ENCODE assay signal across 9 cellular contexts in genomic region chr10:122126763-122127659, GRCh38.
DNase-seq lines count a peak whose midpoint lies in the region; ATAC-seq, FAIRE-seq and TF ChIP-seq lines count a peak whose summit lies in the region.
"Had no signal": no experiment of that assay in that cellular context is flagged by ENCODE, and none has a peak within 500 bp of the region (broad histone marks: within the 10 kb centered on the region; RNA-seq: fewer than 3 reads in every experiment).

No MANE protein-coding gene starts in this region.

- no peak overlapping the region for H4K8ac ChIP-seq in H9 (replicated peaks; ENCODE audit: insufficient read length, low read depth, low read length)

- H3K4me1 Mint-ChIP-seq in H9, result peaks cover 34 to 49% of the 10 kb centered on the region in 2 experiments

- H4K20me1 ChIP-seq in H9 (ENCODE audit: control insufficient read depth, insufficient read depth, insufficient read length), result no peaks in the 10 kb centered on the region

- no peak overlapping the region for H4K5ac ChIP-seq in H9 (ENCODE audit: insufficient read length, low read depth, low read length)

- peak overlapping the region in 2 of 3 experiments; percentile 62 to 85; a peak in 3 of 7 replicates for H3K27ac Mint-ChIP-seq in H9

- peaks cover 2% of the 10 kb centered on the region; the same call in 1 of the 2 replicates for H3K79me2 ChIP-seq in H9 (ENCODE audit: insufficient read depth, low read length)

- no peak overlapping the region for H2AK5ac ChIP-seq in H9 (ENCODE audit: insufficient read length, low read length)

- no peak for TF ChIP-seq CTCF in H9 (conservative IDR thresholded peaks at IDR 0.05)

- H3K9me3 ChIP-seq in H9 (ENCODE audit: control insufficient read depth, low read depth, low read length) (no peaks in the 10 kb centered on the region), adipocyte (ENCODE audit: control insufficient read depth, low read length) (no peaks in the 10 kb centered on the region), small intestine (ENCODE audit: control insufficient read depth, low read depth) (no peaks in the 10 kb centered on the region)

- H3K4me1 ChIP-seq in H9 (ENCODE audit: insufficient read depth, low read length), result no peaks in the 10 kb centered on the region; the same call in 1 of the 2 replicates
- H3K4me1 ChIP-seq in adipocyte (ENCODE audit: control insufficient read depth, insufficient read depth, low read length), result peaks cover 26% of the 10 kb centered on the region
- peaks cover 0 to 6% of the 10 kb centered on the region in 2 donors for H3K4me1 ChIP-seq in small intestine (ENCODE audit: control insufficient read depth in 2 of 2, insufficient read depth in 1 of 2, low read depth in 1 of 2, low read length in 1 of 2)

- no peak overlapping the region for H3K4me2 ChIP-seq in H9 (ENCODE audit: insufficient read depth, insufficient read length, low read length)

- no peak overlapping the region for H3K4me3 Mint-ChIP-seq in H9

- no peaks in the 10 kb centered on the region for H3K23me2 ChIP-seq in H9 (ENCODE audit: insufficient read length, low read depth, low read length, poor library complexity, severe bottlenecking)

- intact Hi-C loops in left ventricle myocardium superior (cut with micrococcal nuclease), result no loop called here

- peak; percentile 46 for DNase-seq in H9
- peak; percentile 86 for DNase-seq in adipocyte (ENCODE audit: low read depth)
- no peak for DNase-seq in left ventricle myocardium superior
- DNase-seq in small intestine, result peak; percentile 88
- no peak for DNase-seq in NCI-H345 treated with DMSO at 0.1 percent for 48 hours (lab: John Stamatoyannopoulos, UW; ENCODE audit: unreplicated experiment)
- DNase-seq in SK-N-DZ (ENCODE audit: low spot score), result no peak
- no peak for DNase-seq in activated effector memory CD4-positive, alpha-beta T cell treated with Interleukin-2 at 50 U/mL for 16 hours
- DNase-seq: NCI-H1436 treated with DMSO at 0.1 percent for 48 hours had no signal

- H3K14ac ChIP-seq in H9 (ENCODE audit: insufficient read depth, low read length), result no peak overlapping the region

- no peak overlapping the region for H3K4ac ChIP-seq in H9 (ENCODE audit: low read depth, low read length)

- no peak overlapping the region for H4K91ac ChIP-seq in H9 (ENCODE audit: insufficient read length, low read depth, low read length)

- H2BK20ac ChIP-seq in H9 (ENCODE audit: low read depth, low read length, poor library complexity, severe bottlenecking), result no peak overlapping the region

- ATAC-seq in left ventricle myocardium superior (peak; percentile 86), GM18909 (IDR thresholded peaks at IDR 0.05; ENCODE audit: poor library complexity, unreplicated experiment) (no peak)

- no peak overlapping the region for H3K56ac ChIP-seq in H9 (ENCODE audit: insufficient read length, low read depth, low read length)

- H3K36me3 ChIP-seq in adipocyte (ENCODE audit: control insufficient read depth, insufficient read depth, low read length, severe bottlenecking), result no peaks in the 10 kb centered on the region
- H3K36me3 ChIP-seq in small intestine (ENCODE audit: control insufficient read depth in 2 of 2, insufficient read depth in 2 of 2, low read length in 2 of 2), result no peaks in the 10 kb centered on the region

- H2AFZ ChIP-seq in H9 (ENCODE audit: low read length), result no peak overlapping the region

- no peak for FAIRE-seq in small intestine (lab: Jason Lieb, UNC)

- H3K27ac ChIP-seq in H9 (ENCODE audit: insufficient read length, low read depth, low read length) (no peak overlapping the region), small intestine (ENCODE audit: low read depth in 1 of 2, low read length in 1 of 2) (peak overlapping the region in 1 of 2 donors; percentile 68)

- H3K79me1 ChIP-seq in H9 (ENCODE audit: insufficient read depth, low read depth, low read length, poor library complexity, severe bottlenecking), result no peaks in the 10 kb centered on the region

- peaks cover 0 to 4% of the 10 kb centered on the region in 2 experiments; a peak in 1 of 5 replicates for H3K9me3 Mint-ChIP-seq in H9

- H3K4me3 ChIP-seq in adipocyte (ENCODE audit: low read length) (no peak overlapping the region), small intestine (ENCODE audit: low read depth in 1 of 2, low read length in 2 of 2) (no peak overlapping the region)

- H2BK120ac ChIP-seq in H9 (ENCODE audit: low read depth, low read length, poor library complexity, severe bottlenecking), result no peak overlapping the region

- no peak overlapping the region for H2BK12ac ChIP-seq in H9 (ENCODE audit: insufficient read length, low read depth, low read length)

- H3K9ac ChIP-seq in H9 (ENCODE audit: extremely low read depth, insufficient read length, low read length), result no peak overlapping the region
- H3K9ac ChIP-seq in adipocyte (ENCODE audit: low read length), result no peak overlapping the region

- H3K23ac ChIP-seq in H9 (ENCODE audit: insufficient read length, low read depth, low read length), result no peak overlapping the region

- whole genome bisulfite sequencing in H9 (ENCODE audit: extremely low coverage, insufficient read length, low lambda C conversion rate), result no CpG with 5 or more reads among the region's 6 CpGs
- WGBS in small intestine, 3 donors, result 36 to 53% (median 49%) methylated on average over 6 of the region's 6 CpGs

- H3T11ph ChIP-seq in H9 (ENCODE audit: low read length), result no peak overlapping the region

- peaks cover 0 to 20% (median 1%) of the 10 kb centered on the region in 3 experiments; a peak in 6 of 7 replicates for H3K36me3 Mint-ChIP-seq in H9 (ENCODE audit: insufficient read depth in 1 of 3, low read depth in 3 of 3)

- no peak overlapping the region for H2BK15ac ChIP-seq in H9 (ENCODE audit: low read depth, low read length)

- no peaks in the 10 kb centered on the region; the same call in 1 of the 2 replicates for H3K27me3 Mint-ChIP-seq in H9 (ENCODE audit: low read depth)

- no peak overlapping the region for H3K18ac ChIP-seq in H9 (ENCODE audit: insufficient read length, low read depth, low read length)

- no peaks in the 10 kb centered on the region for H3K27me3 ChIP-seq in H9 (ENCODE audit: insufficient read depth, low read length)
- H3K27me3 ChIP-seq in adipocyte (replicated peaks; ENCODE audit: control insufficient read depth, insufficient read depth, low read length), result no peaks in the 10 kb centered on the region
- no peaks in the 10 kb centered on the region for H3K27me3 ChIP-seq in small intestine (ENCODE audit: control insufficient read depth in 2 of 2, insufficient read depth in 2 of 2, low read length in 2 of 2)

- H2BK5ac ChIP-seq in H9 (ENCODE audit: insufficient read length, low read length), result no peak overlapping the region

Comparison
In these comparisons a context has a peak if more than half of its experiments do, and no peak if none do; other contexts are left out.
1. DNase-seq: peak in H9 (single experiment), adipocyte (single experiment) and small intestine (single experiment); none in left ventricle myocardium superior (single experiment), NCI-H345 treated with DMSO at 0.1 percent for 48 hours (single experiment), SK-N-DZ (single experiment) and activated effector memory CD4-positive, alpha-beta T cell treated with Interleukin-2 at 50 U/mL for 16 hours (single experiment).